In the genomic region with DNA sequence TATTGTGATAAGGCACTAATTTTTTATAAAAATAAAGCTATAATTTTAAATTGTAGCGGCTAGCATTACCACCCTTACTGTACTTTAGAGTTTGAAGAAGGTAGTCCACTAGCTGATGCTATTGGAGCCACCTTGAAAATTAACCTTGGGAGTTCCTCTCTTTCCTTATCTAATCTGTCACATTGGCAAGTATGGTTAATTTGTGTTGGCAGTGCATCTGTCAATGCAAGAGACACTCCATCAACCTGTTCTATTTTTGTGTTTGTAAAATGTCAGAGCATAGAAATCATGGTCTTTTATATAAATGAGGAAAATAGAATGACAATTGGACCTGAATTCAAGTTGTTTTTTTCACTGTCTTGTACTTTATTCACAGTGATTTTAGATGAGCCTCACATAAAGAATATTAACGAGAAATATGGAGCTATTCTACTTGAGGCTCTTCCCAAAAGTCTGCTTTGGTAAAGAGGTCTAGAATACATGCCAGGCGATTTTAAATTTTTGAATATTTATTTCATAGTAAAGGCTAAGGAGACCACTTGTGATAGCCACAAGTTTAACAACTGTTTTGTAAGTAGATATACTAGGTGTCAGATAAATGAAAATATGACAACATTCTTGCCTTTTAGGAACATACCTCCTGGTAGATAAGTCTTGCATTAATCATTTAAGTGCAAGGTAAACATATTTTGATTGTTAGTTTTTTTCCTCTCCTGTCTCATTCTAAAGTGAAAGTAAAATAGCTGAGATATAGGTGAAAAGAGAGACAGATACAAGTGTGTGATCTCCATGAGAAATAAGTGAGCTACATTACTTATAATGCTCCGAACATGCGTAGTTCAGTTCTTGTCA, we compare ENCODE assay signal across 13 cellular contexts. TPM values are rescaled to one million over a fixed set of nuclear protein-coding genes. Genes with fewer than 3 reads are reported as not detected.
A peak's percentile ranks its signal among the peaks of the same experiment; 100 is the strongest.
DNase-seq lines count a peak whose midpoint lies in the region; ATAC-seq, FAIRE-seq and TF ChIP-seq lines count a peak whose summit lies in the region.
"Had no signal": no experiment of that assay in that cellular context is flagged by ENCODE, and none has a peak within 500 bp of the region (broad histone marks: within the 10 kb centered on the region; RNA-seq: fewer than 3 reads in every experiment).

No MANE protein-coding gene starts in this region.

- H3K27me3 ChIP-seq in BE2C (no peaks in the 10 kb centered on the region), right lobe of liver (no peaks in the 10 kb centered on the region)
- H3K27me3 ChIP-seq: upper lobe of left lung had no signal

- H3K27ac ChIP-seq in right lobe of liver = peak overlapping the region; percentile 5 to 66 (median 6)

- ATAC-seq in right lobe of liver = peak; percentile 59 to 80 (median 68)

- FAIRE-seq in GM12891 (lab: Jason Lieb, UNC) = peak; percentile 69

- H3K36me3 ChIP-seq in BE2C (no peaks in the 10 kb centered on the region), right lobe of liver (no peaks in the 10 kb centered on the region)
- H3K36me3 ChIP-seq: upper lobe of left lung had no signal

- no peaks in the 10 kb centered on the region for H3K9me3 ChIP-seq in BE2C
- H3K9me3 ChIP-seq in right lobe of liver = no peaks in the 10 kb centered on the region

- TF ChIP-seq POLR2A in GM12891 (IDR thresholded peaks at IDR 0.05; ENCODE audit: low read depth, low read length) = no peak
- no peak for TF ChIP-seq POLR2A in right lobe of liver (IDR thresholded peaks at IDR 0.05)

- intact Hi-C loops in right lobe of liver (cut with DNase I) = no loop called here

- peaks cover 15% of the 10 kb centered on the region for H3K9me3 Mint-ChIP-seq in activated naive CD8-positive, alpha-beta T cell treated with anti-CD3 and anti-CD28 coated beads for 36 hours

- peak overlapping the region; percentile 63 for H3K4me3 Mint-ChIP-seq in activated naive CD8-positive, alpha-beta T cell treated with anti-CD3 and anti-CD28 coated beads for 36 hours
- H3K4me3 Mint-ChIP-seq: nephron had no signal

- H3K27ac Mint-ChIP-seq in activated naive CD8-positive, alpha-beta T cell treated with anti-CD3 and anti-CD28 coated beads for 36 hours = peak overlapping the region; percentile 26
- H3K27ac Mint-ChIP-seq: nephron had no signal

- H3K4me1 Mint-ChIP-seq in activated naive CD8-positive, alpha-beta T cell treated with anti-CD3 and anti-CD28 coated beads for 36 hours = peaks cover 38% of the 10 kb centered on the region
- H3K4me1 Mint-ChIP-seq: nephron had no signal

- POLR2A ChIA-PET in HEK293T (lab: Yijun Ruan, JAX) = no interaction called here

- H3K36me3 Mint-ChIP-seq in activated naive CD8-positive, alpha-beta T cell treated with anti-CD3 and anti-CD28 coated beads for 36 hours = peaks cover 20% of the 10 kb centered on the region

- CTCF ChIA-PET in HEK293T (lab: Yijun Ruan, JAX) = interaction anchor here (0.8 kb wide), 1 partner anchor 19 kb away, joined by 6 read pairs; no protein-coding TSS in a partner anchor

- H3K4me1 ChIP-seq in BE2C (peaks cover 12% of the 10 kb centered on the region; the same call in 1 of the 2 replicates), right lobe of liver (peaks cover 0 to 13% (median 0%) of the 10 kb centered on the region in 4 donors)

- H3K4me3 ChIP-seq in BE2C (ENCODE audit: low read depth, low read length) = 0 out of 2 replicates have a peak overlapping the region, but pooled peaks have one; percentile 4
- peak overlapping the region in 1 of 3 donors; percentile 4 for H3K4me3 ChIP-seq in right lobe of liver

- 70% methylated on average over 5 of the region's 5 CpGs for WGBS in right lobe of liver (ENCODE audit: insufficient coverage, low coverage, low lambda C conversion rate, missing lambda C conversion rate)

- TF ChIP-seq CTCF in BE2C (IDR thresholded peaks at IDR 0.05; ENCODE audit: low read depth, low read length) = no peak
- TF ChIP-seq CTCF in right lobe of liver (IDR thresholded peaks at IDR 0.05) = no peak

- H3K27me3 Mint-ChIP-seq in activated naive CD8-positive, alpha-beta T cell treated with anti-CD3 and anti-CD28 coated beads for 36 hours = no peaks in the 10 kb centered on the region

- DNase-seq in BE2C (no peak), GM12891 (ENCODE audit: insufficient read length, low spot score) (no peak), right lobe of liver (no peak), DMS79 (lab: John Stamatoyannopoulos, UW) (no peak), HK-2 (ENCODE audit: unreplicated experiment) (no peak), RPMI8226 (no peak), HEK293T (ENCODE audit: extremely low spot score) (no peak)
- no peak for DNase-seq in activated naive CD8-positive, alpha-beta T cell treated with anti-CD3 and anti-CD28 coated beads for 36 hours
- DNase-seq: hypothalamus; NCI-H1436; stimulated activated CD4-positive, alpha-beta T cell treated with anti-CD3 and anti-CD28 coated beads, Interleukin-4, amount 100 ng/mL, for 1 hour; upper lobe of left lung had no signal

TF ChIP-seq in GM12891, 5 proteins besides CTCF, POLR2A, EP300 and RAD21:
- TF ChIP-seq POLR2AphosphoS5 (IDR thresholded peaks at IDR 0.05; ENCODE audit: low read depth, low read length) = no peak

TF ChIP-seq in HEK293T, 16 proteins besides CTCF, POLR2A, EP300 and RAD21:
- TF ChIP-seq TARDBP (IDR thresholded peaks at IDR 0.05) = no peak

RNA-seq across cellular contexts. Expression of a gene that starts 20.8 kb away (rescaled TPM):
- polyA plus RNA-seq in BE2C (2012; ENCODE audit: insufficient read depth, insufficient read length, low read depth) = 21.2 TPM
- 24.1 TPM for polyA plus RNA-seq in GM12891 (2012; ENCODE audit: low read depth, missing spikeins)
- total RNA-seq in activated naive CD8-positive, alpha-beta T cell treated with anti-CD3 and anti-CD28 coated beads for 36 hours = 1 to 10 TPM; 6.9 to 9.0 TPM
- 10 to 100 TPM in 1 of 6 experiments, 1 to 10 TPM in 5; 2.4 to 11.1 (median 5.0) TPM for total RNA-seq in right lobe of liver
